Comparison of ENCODE assay signal across 10 cellular contexts in genomic region chr1:87450615-87451209, GRCh38.
DNase-seq lines count a peak whose midpoint lies in the region; ATAC-seq and TF ChIP-seq lines count a peak whose summit lies in the region.
"Had no signal": no experiment of that assay in that cellular context is flagged by ENCODE, and none has a peak within 500 bp of the region (broad histone marks: within the 10 kb centered on the region; RNA-seq: fewer than 3 reads in every experiment).

No MANE protein-coding gene starts in this region.

- H4K20me1 ChIP-seq in GM23338 (replicated peaks; ENCODE audit: insufficient read depth): no peaks in the 10 kb centered on the region

- peak; percentile 72 for ATAC-seq in GM23338
- no peak for ATAC-seq in HG02571 (IDR thresholded peaks at IDR 0.05; ENCODE audit: unreplicated experiment)
- ATAC-seq in GM21528 (IDR thresholded peaks at IDR 0.05; ENCODE audit: low FRiP score, unreplicated experiment): no peak

- H3K9me3 Mint-ChIP-seq in GM23338: peaks cover 20% of the 10 kb centered on the region

- peaks cover 3% of the 10 kb centered on the region; the same call in 1 of the 2 replicates for H3K9me2 ChIP-seq in GM23338 (ENCODE audit: insufficient read depth)

- H3K79me2 ChIP-seq in GM23338 (replicated peaks; ENCODE audit: insufficient read depth): no peaks in the 10 kb centered on the region

- no peak overlapping the region for H3K27ac ChIP-seq in GM23338 (ENCODE audit: low read depth)

- H3K27ac Mint-ChIP-seq in GM23338: no peak overlapping the region

- H3K27me3 Mint-ChIP-seq in GM23338 (ENCODE audit: insufficient read depth, low read depth, poor library complexity): no peaks in the 10 kb centered on the region

- peaks cover 19% of the 10 kb centered on the region for H3K4me1 Mint-ChIP-seq in GM23338

- H2AFZ ChIP-seq in GM23338: no peak overlapping the region

- H3K4me2 ChIP-seq in GM23338: no peak overlapping the region

- peaks cover 22% of the 10 kb centered on the region for H3K36me3 Mint-ChIP-seq in GM23338 (ENCODE audit: low read depth)

- H3K36me3 ChIP-seq in GM23338 (ENCODE audit: insufficient read depth): peaks cover 6% of the 10 kb centered on the region; the same call in 1 of the 2 replicates

- DNase-seq in Daoy (ENCODE audit: low read depth): peak; percentile 30
- DNase-seq in GM23338 (ENCODE audit: low spot score): peak; percentile 33
- DNase-seq in T-helper 9 cell: peak; percentile 6
- DNase-seq in iPS-NIHi7 (ENCODE audit: extremely low spot score): peak; percentile 22
- no peak for DNase-seq in CD1c-positive myeloid dendritic cell (ENCODE audit: extremely low spot score)
- DNase-seq in NCI-H187 (lab: John Stamatoyannopoulos, UW): no peak
- DNase-seq: DMS79 treated with DMSO at 0.1 percent for 48 hours, NCI-H2081 had no signal

- H3K4me3 Mint-ChIP-seq in GM23338: no peak overlapping the region

- no peak overlapping the region for H3K4me3 ChIP-seq in GM23338

- H3F3A ChIP-seq in GM23338 (replicated peaks; ENCODE audit: low read depth): no peaks in the 10 kb centered on the region

- H3K4me1 ChIP-seq in GM23338 (ENCODE audit: insufficient read depth): peaks cover 24% of the 10 kb centered on the region

- peak; percentile 24 to 71; a peak in 3 of 4 replicates for TF ChIP-seq CTCF in GM23338 (conservative IDR thresholded peaks at IDR 0.05; ENCODE audit: low read depth in 2 of 2)

- H3K27me3 ChIP-seq in GM23338 (ENCODE audit: insufficient read depth): no peaks in the 10 kb centered on the region

TF ChIP-seq in GM23338, 12 proteins besides CTCF, POLR2A, EP300 and RAD21:
- TF ChIP-seq ZNF462 (CRISPR knock-in tag; IDR thresholded peaks at IDR 0.05): no peak
- TF ChIP-seq EZH2phosphoT487 (IDR thresholded peaks at IDR 0.05; ENCODE audit: unreplicated experiment): no peak
- TF ChIP-seq ETS1 (IDR thresholded peaks at IDR 0.05): no peak
- no peak for TF ChIP-seq ZNF331 (CRISPR knock-in tag; IDR thresholded peaks at IDR 0.05; ENCODE audit: low read depth)

Comparison
In these comparisons a context has a peak if more than half of its experiments do, and no peak if none do; other contexts are left out.
1. DNase-seq: peak in Daoy (single experiment), GM23338 (single experiment), T-helper 9 cell (single experiment) and iPS-NIHi7 (single experiment); none in CD1c-positive myeloid dendritic cell (single experiment) and NCI-H187 (0 of 2).